26 cellular contexts compared by ENCODE assay signal in the genomic region with DNA sequence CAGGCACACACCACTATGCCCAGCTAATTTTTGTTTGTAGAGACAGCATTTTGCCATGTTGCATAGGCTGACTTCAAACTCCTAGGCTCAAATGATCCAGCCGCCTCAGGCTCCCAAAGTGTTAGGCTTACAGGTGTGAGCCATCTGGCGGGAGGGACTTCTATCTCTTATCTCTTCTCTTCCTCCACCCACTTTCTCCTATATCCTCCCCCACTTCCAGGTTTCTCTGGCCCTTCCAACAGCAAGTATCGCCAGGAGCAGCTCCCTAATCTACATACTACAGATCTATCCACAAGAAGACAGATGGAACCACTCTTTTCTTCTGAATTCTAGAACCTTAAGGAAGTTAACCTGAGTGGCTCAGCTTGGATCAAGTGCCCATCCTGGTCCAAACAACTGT.
"Had no signal": no experiment of that assay in that cellular context is flagged by ENCODE, and none has a peak within 500 bp of the region (broad histone marks: within the 10 kb centered on the region; RNA-seq: fewer than 3 reads in every experiment).

No MANE protein-coding gene starts in this region.

- H3K27me3 Mint-ChIP-seq: stimulated activated naive B cell treated with anti-CD40 and anti-IgM and Interleukin-4, amounts not matched to agents 10 μg/mL and 1 μg/mL and 100 μg/mL, for 72 hours had no signal

- DNase-seq: hippocampal formation; kidney glomerular epithelial cell; left cardiac atrium; lower lobe of right lung; mammary epithelial cell; mesenchymal stem cell; naive B cell; natural killer cell; nephron progenitor cell; pancreas; posterior cingulate gyrus; retina; right cardiac atrium; stimulated activated CD4-positive, alpha-beta T cell treated with anti-CD3 and anti-CD28 coated beads, Interleukin-12 subunit alpha, Interleukin-12 subunit beta, amount 100 ng/mL, for 4 hours; stimulated activated CD4-positive, alpha-beta T cell treated with anti-CD3 and anti-CD28 coated beads, Interleukin-15, amount 100 ng/mL, for 24 hours; stimulated activated CD4-positive, alpha-beta T cell treated with anti-CD3 and anti-CD28 coated beads, Interleukin-2, amount 100 ng/mL, for 24 hours; stimulated activated CD4-positive, alpha-beta T cell treated with anti-CD3 and anti-CD28 coated beads, Interleukin-4, amount 100 ng/mL, for 1 hour; stimulated activated naive B cell treated with anti-CD40 and anti-IgM and Interleukin-4, amounts not matched to agents 10 μg/mL and 1 μg/mL and 100 μg/mL, for 72 hours; stimulated activated naive CD8-positive, alpha-beta T cell treated with anti-CD3 and anti-CD28 coated beads, Interleukin-15, Interleukin-2, amounts not matched to agents 100 U/mL and 50 U/mL, for 24 hours; stomach; testis; thyroid gland; transverse colon; upper lobe of left lung had no signal

- H3K36me3 Mint-ChIP-seq: mesothelial cell of epicardium; naive B cell; natural killer cell; neural progenitor cell; stimulated activated naive B cell treated with anti-CD40 and anti-IgM and Interleukin-4, amounts not matched to agents 10 μg/mL and 1 μg/mL and 100 μg/mL, for 72 hours had no signal

- H3K27ac Mint-ChIP-seq: mesothelial cell of epicardium; natural killer cell; nephron progenitor cell; neural progenitor cell; stimulated activated naive B cell treated with anti-CD40 and anti-IgM and Interleukin-4, amounts not matched to agents 10 μg/mL and 1 μg/mL and 100 μg/mL, for 72 hours had no signal

- H3K9me3 Mint-ChIP-seq: mesothelial cell of epicardium; natural killer cell; nephron progenitor cell; neural progenitor cell; stimulated activated naive B cell treated with anti-CD40 and anti-IgM and Interleukin-4, amounts not matched to agents 10 μg/mL and 1 μg/mL and 100 μg/mL, for 72 hours had no signal

- H3K4me3 Mint-ChIP-seq: mesothelial cell of epicardium; naive B cell; natural killer cell; nephron progenitor cell; neural progenitor cell; stimulated activated naive B cell treated with anti-CD40 and anti-IgM and Interleukin-4, amounts not matched to agents 10 μg/mL and 1 μg/mL and 100 μg/mL, for 72 hours had no signal
